1 cellular context compared by ENCODE assay signal in genomic region chr13:100088648-100089601, GRCh38.
TF ChIP-seq lines count a peak whose summit lies in the region.

PCCA (plus strand) TSS chr13:100089093; CDS start chr13:100089121, 28 bp downstream.

TF ChIP-seq in HepG2, 621 proteins besides CTCF, POLR2A, EP300 and RAD21 (continued from another document and continues in another):
- TF ChIP-seq, protein P1, sequence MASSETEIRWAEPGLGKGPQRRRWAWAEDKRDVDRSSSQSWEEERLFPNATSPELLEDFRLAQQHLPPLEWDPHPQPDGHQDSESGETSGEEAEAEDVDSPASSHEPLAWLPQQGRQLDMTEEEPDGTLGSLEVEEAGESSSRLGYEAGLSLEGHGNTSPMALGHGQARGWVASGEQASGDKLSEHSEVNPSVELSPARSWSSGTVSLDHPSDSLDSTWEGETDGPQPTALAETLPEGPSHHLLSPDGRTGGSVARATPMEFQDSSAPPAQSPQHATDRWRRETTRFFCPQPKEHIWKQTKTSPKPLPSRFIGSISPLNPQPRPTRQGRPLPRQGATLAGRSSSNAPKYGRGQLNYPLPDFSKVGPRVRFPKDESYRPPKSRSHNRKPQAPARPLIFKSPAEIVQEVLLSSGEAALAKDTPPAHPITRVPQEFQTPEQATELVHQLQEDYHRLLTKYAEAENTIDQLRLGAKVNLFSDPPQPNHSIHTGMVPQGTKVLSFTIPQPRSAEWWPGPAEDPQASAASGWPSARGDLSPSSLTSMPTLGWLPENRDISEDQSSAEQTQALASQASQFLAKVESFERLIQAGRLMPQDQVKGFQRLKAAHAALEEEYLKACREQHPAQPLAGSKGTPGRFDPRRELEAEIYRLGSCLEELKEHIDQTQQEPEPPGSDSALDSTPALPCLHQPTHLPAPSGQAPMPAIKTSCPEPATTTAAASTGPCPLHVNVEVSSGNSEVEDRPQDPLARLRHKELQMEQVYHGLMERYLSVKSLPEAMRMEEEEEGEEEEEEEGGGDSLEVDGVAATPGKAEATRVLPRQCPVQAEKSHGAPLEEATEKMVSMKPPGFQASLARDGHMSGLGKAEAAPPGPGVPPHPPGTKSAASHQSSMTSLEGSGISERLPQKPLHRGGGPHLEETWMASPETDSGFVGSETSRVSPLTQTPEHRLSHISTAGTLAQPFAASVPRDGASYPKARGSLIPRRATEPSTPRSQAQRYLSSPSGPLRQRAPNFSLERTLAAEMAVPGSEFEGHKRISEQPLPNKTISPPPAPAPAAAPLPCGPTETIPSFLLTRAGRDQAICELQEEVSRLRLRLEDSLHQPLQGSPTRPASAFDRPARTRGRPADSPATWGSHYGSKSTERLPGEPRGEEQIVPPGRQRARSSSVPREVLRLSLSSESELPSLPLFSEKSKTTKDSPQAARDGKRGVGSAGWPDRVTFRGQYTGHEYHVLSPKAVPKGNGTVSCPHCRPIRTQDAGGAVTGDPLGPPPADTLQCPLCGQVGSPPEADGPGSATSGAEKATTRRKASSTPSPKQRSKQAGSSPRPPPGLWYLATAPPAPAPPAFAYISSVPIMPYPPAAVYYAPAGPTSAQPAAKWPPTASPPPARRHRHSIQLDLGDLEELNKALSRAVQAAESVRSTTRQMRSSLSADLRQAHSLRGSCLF (CRISPR knock-in tag; IDR thresholded peaks at IDR 0.05; ENCODE audit: borderline replicate concordance) = 0 out of 2 replicates have a peak, but pooled peaks have one; percentile 25
- TF ChIP-seq PHB2 (IDR thresholded peaks at IDR 0.05; ENCODE audit: partially characterized antibody) = no peak
- TF ChIP-seq TCF7 (IDR thresholded peaks at IDR 0.05; ENCODE audit: low read depth) = no peak
- peak; percentile 87 for TF ChIP-seq ZNF44 (CRISPR knock-in tag; IDR thresholded peaks at IDR 0.05)
- TF ChIP-seq GFI1 (CRISPR knock-in tag; IDR thresholded peaks at IDR 0.05; ENCODE audit: borderline replicate concordance) = peak; percentile 58; the same call in 1 of the 2 replicates
- TF ChIP-seq, protein P2, sequence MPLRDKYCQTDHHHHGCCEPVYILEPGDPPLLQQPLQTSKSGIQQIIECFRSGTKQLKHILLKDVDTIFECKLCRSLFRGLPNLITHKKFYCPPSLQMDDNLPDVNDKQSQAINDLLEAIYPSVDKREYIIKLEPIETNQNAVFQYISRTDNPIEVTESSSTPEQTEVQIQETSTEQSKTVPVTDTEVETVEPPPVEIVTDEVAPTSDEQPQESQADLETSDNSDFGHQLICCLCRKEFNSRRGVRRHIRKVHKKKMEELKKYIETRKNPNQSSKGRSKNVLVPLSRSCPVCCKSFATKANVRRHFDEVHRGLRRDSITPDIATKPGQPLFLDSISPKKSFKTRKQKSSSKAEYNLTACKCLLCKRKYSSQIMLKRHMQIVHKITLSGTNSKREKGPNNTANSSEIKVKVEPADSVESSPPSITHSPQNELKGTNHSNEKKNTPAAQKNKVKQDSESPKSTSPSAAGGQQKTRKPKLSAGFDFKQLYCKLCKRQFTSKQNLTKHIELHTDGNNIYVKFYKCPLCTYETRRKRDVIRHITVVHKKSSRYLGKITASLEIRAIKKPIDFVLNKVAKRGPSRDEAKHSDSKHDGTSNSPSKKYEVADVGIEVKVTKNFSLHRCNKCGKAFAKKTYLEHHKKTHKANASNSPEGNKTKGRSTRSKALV (CRISPR knock-in tag; IDR thresholded peaks at IDR 0.05) = peak; percentile 87; the same call in 1 of the 2 replicates
- peak; percentile 82 for TF ChIP-seq FOXC1 (CRISPR knock-in tag; IDR thresholded peaks at IDR 0.05; ENCODE audit: borderline replicate concordance)
- TF ChIP-seq ATRX (CRISPR knock-in tag; IDR thresholded peaks at IDR 0.05; ENCODE audit: borderline replicate concordance) = no peak
- TF ChIP-seq ZNF263 (CRISPR knock-in tag; IDR thresholded peaks at IDR 0.05) = no peak; the same call in none of the 2 replicates
- TF ChIP-seq HDAC2 (CRISPR knock-in tag; IDR thresholded peaks at IDR 0.05) = peak; percentile 72
- peak; percentile 85 for TF ChIP-seq ZSCAN29 (CRISPR knock-in tag; conservative IDR thresholded peaks at IDR 0.05)
- TF ChIP-seq ZSCAN22 (CRISPR knock-in tag; IDR thresholded peaks at IDR 0.05) = no peak
- TF ChIP-seq, protein P3, sequence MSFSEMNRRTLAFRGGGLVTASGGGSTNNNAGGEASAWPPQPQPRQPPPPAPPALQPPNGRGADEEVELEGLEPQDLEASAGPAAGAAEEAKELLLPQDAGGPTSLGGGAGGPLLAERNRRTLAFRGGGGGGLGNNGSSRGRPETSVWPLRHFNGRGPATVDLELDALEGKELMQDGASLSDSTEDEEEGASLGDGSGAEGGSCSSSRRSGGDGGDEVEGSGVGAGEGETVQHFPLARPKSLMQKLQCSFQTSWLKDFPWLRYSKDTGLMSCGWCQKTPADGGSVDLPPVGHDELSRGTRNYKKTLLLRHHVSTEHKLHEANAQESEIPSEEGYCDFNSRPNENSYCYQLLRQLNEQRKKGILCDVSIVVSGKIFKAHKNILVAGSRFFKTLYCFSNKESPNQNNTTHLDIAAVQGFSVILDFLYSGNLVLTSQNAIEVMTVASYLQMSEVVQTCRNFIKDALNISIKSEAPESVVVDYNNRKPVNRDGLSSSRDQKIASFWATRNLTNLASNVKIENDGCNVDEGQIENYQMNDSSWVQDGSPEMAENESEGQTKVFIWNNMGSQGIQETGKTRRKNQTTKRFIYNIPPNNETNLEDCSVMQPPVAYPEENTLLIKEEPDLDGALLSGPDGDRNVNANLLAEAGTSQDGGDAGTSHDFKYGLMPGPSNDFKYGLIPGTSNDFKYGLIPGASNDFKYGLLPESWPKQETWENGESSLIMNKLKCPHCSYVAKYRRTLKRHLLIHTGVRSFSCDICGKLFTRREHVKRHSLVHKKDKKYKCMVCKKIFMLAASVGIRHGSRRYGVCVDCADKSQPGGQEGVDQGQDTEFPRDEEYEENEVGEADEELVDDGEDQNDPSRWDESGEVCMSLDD (CRISPR knock-in tag; IDR thresholded peaks at IDR 0.05; ENCODE audit: borderline replicate concordance) = peak; percentile 78; the same call in 1 of the 2 replicates
- TF ChIP-seq ATF7-NPFF (CRISPR knock-in tag; IDR thresholded peaks at IDR 0.05; ENCODE audit: low read depth) = no peak; the same call in 1 of the 2 replicates
- peak; percentile 94 for TF ChIP-seq ZNF563 (CRISPR knock-in tag; IDR thresholded peaks at IDR 0.05)
- TF ChIP-seq ZNF720 (CRISPR knock-in tag; IDR thresholded peaks at IDR 0.05) = no peak
- peak; percentile 27; the same call in 1 of the 2 replicates for TF ChIP-seq HNF4A (CRISPR knock-in tag; IDR thresholded peaks at IDR 0.05)
- peak; percentile 71; the same call in 1 of the 2 replicates for TF ChIP-seq TSC22D2 (CRISPR knock-in tag; IDR thresholded peaks at IDR 0.05; ENCODE audit: borderline replicate concordance)
- TF ChIP-seq MED8 (CRISPR knock-in tag; IDR thresholded peaks at IDR 0.05; ENCODE audit: insufficient replicate concordance) = peak; percentile 94
- no peak for TF ChIP-seq SMARCE1 (IDR thresholded peaks at IDR 0.05; ENCODE audit: borderline replicate concordance)
- TF ChIP-seq PLRG1 (conservative IDR thresholded peaks at IDR 0.05) = no peak
- TF ChIP-seq PHF5A (CRISPR knock-in tag; IDR thresholded peaks at IDR 0.05; ENCODE audit: low read depth, unreplicated experiment) = peak; percentile 51
- TF ChIP-seq SMAD9 (CRISPR knock-in tag; IDR thresholded peaks at IDR 0.05) = peak; percentile 21; the same call in 1 of the 2 replicates
- no peak for TF ChIP-seq ZNF33A (CRISPR knock-in tag; IDR thresholded peaks at IDR 0.05; ENCODE audit: borderline replicate concordance)
- 0 out of 2 replicates have a peak, but pooled peaks have one; percentile 79 for TF ChIP-seq BRCA1 (CRISPR knock-in tag; IDR thresholded peaks at IDR 0.05)
- TF ChIP-seq, protein P4, sequence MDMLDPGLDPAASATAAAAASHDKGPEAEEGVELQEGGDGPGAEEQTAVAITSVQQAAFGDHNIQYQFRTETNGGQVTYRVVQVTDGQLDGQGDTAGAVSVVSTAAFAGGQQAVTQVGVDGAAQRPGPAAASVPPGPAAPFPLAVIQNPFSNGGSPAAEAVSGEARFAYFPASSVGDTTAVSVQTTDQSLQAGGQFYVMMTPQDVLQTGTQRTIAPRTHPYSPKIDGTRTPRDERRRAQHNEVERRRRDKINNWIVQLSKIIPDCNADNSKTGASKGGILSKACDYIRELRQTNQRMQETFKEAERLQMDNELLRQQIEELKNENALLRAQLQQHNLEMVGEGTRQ (IDR thresholded peaks at IDR 0.05; ENCODE audit: low read depth, low read length) = no peak
- TF ChIP-seq, protein P4 (CRISPR knock-in tag; IDR thresholded peaks at IDR 0.05; ENCODE audit: borderline replicate concordance) = 0 out of 2 replicates have a peak, but pooled peaks have one; percentile 18
- peak; percentile 84; the same call in 1 of the 2 replicates for TF ChIP-seq NAIF1 (CRISPR knock-in tag; IDR thresholded peaks at IDR 0.05; ENCODE audit: borderline replicate concordance)
- peak; percentile 24; the same call in 1 of the 2 replicates for TF ChIP-seq DNMT3B (CRISPR knock-in tag; conservative IDR thresholded peaks at IDR 0.05)
- TF ChIP-seq MYPOP (CRISPR knock-in tag; IDR thresholded peaks at IDR 0.05) = peak; percentile 60; the same call in 1 of the 2 replicates
- TF ChIP-seq, protein P5, sequence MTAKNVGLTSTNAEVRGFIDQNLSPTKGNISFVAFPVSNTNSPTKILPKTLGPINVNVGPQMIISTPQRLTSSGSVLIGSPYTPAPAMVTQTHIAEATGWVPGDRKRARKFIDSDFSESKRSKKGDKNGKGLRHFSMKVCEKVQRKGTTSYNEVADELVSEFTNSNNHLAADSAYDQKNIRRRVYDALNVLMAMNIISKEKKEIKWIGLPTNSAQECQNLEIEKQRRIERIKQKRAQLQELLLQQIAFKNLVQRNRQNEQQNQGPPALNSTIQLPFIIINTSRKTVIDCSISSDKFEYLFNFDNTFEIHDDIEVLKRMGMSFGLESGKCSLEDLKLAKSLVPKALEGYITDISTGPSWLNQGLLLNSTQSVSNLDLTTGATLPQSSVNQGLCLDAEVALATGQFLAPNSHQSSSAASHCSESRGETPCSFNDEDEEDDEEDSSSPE (CRISPR knock-in tag; IDR thresholded peaks at IDR 0.05) = peak; percentile 72
- TF ChIP-seq ZNF280D (CRISPR knock-in tag; IDR thresholded peaks at IDR 0.05) = no peak
- no peak for TF ChIP-seq MAFK (conservative IDR thresholded peaks at IDR 0.05 in 1 of 2, IDR thresholded peaks at IDR 0.05 in 1 of 2; ENCODE audit: low read length in 2 of 2)
- TF ChIP-seq, protein P6, sequence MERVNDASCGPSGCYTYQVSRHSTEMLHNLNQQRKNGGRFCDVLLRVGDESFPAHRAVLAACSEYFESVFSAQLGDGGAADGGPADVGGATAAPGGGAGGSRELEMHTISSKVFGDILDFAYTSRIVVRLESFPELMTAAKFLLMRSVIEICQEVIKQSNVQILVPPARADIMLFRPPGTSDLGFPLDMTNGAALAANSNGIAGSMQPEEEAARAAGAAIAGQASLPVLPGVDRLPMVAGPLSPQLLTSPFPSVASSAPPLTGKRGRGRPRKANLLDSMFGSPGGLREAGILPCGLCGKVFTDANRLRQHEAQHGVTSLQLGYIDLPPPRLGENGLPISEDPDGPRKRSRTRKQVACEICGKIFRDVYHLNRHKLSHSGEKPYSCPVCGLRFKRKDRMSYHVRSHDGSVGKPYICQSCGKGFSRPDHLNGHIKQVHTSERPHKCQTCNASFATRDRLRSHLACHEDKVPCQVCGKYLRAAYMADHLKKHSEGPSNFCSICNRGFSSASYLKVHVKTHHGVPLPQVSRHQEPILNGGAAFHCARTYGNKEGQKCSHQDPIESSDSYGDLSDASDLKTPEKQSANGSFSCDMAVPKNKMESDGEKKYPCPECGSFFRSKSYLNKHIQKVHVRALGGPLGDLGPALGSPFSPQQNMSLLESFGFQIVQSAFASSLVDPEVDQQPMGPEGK (CRISPR knock-in tag; IDR thresholded peaks at IDR 0.05) = peak; percentile 68
- peak; percentile 78 for TF ChIP-seq POLR2G (IDR thresholded peaks at IDR 0.05; ENCODE audit: low read depth, low read length)
- no peak for TF ChIP-seq REL (CRISPR knock-in tag; conservative IDR thresholded peaks at IDR 0.05)
- peak; percentile 58; the same call in 1 of the 2 replicates for TF ChIP-seq TFAP4 (IDR thresholded peaks at IDR 0.05; ENCODE audit: borderline replicate concordance, low read depth)
